ENCODE assay signal across 1 cellular context in the genomic region with DNA sequence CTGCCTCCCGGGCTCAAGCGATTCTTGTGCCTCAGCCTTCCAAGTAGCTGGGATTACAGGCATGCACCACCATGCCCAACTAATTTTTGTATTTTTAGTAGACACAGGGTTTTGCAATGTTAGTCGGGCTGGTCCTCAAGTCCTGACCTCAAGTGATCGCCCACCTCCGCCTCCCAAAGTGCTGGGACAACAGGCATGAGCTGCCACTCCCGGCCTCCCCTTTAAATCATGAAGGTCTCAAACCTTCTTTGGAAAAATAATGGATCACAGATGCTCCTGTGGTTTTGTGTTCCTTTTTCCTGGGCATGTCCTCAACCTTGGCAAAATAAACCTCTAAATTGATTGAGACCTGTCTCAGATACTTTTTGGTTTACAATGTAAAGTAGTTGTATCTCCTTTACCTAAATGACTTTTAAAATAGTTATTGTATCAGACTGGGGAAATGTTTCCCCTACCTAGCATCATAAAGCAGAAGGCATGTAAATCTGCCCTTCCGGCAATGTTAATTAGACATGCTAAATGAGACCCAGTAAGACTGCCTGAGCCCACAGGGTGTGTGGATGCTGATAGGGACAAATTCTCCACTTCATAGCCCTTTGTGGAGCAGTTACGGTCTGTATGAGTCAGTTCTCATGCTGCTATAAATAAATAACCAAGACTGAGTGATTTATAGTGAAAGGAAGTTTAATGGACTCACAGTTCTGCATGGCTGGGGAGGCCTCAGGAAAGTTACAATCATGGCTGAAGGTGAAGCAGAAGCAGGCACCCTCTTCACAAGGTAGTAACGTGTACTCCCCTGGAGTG.
TF ChIP-seq lines count a peak whose summit lies in the region.

No MANE protein-coding gene starts in this region.

TF ChIP-seq in GM12878, 131 proteins besides CTCF, POLR2A, EP300 and RAD21 (continued from another document and continues in another):
- TF ChIP-seq, protein P1, sequence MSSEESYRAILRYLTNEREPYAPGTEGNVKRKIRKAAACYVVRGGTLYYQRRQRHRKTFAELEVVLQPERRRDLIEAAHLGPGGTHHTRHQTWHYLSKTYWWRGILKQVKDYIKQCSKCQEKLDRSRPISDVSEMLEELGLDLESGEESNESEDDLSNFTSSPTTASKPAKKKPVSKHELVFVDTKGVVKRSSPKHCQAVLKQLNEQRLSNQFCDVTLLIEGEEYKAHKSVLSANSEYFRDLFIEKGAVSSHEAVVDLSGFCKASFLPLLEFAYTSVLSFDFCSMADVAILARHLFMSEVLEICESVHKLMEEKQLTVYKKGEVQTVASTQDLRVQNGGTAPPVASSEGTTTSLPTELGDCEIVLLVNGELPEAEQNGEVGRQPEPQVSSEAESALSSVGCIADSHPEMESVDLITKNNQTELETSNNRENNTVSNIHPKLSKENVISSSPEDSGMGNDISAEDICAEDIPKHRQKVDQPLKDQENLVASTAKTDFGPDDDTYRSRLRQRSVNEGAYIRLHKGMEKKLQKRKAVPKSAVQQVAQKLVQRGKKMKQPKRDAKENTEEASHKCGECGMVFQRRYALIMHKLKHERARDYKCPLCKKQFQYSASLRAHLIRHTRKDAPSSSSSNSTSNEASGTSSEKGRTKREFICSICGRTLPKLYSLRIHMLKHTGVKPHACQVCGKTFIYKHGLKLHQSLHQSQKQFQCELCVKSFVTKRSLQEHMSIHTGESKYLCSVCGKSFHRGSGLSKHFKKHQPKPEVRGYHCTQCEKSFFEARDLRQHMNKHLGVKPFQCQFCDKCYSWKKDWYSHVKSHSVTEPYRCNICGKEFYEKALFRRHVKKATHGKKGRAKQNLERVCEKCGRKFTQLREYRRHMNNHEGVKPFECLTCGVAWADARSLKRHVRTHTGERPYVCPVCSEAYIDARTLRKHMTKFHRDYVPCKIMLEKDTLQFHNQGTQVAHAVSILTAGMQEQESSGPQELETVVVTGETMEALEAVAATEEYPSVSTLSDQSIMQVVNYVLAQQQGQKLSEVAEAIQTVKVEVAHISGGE (CRISPR knock-in tag; IDR thresholded peaks at IDR 0.05), result no peak
- TF ChIP-seq, protein P2, sequence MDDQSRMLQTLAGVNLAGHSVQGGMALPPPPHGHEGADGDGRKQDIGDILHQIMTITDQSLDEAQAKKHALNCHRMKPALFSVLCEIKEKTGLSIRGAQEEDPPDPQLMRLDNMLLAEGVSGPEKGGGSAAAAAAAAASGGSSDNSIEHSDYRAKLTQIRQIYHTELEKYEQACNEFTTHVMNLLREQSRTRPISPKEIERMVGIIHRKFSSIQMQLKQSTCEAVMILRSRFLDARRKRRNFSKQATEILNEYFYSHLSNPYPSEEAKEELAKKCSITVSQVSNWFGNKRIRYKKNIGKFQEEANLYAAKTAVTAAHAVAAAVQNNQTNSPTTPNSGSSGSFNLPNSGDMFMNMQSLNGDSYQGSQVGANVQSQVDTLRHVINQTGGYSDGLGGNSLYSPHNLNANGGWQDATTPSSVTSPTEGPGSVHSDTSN (IDR thresholded peaks at IDR 0.05; ENCODE audit: insufficient replicate concordance, low read depth, low read length), result no peak
- TF ChIP-seq SUPT20H (IDR thresholded peaks at IDR 0.05; ENCODE audit: borderline replicate concordance, control insufficient read depth, low read depth, low read length) (no peak), ZNF622 (IDR thresholded peaks at IDR 0.05) (no peak), SUZ12 (IDR thresholded peaks at IDR 0.05; ENCODE audit: unreplicated experiment) (no peak), CBX5 (IDR thresholded peaks at IDR 0.05; ENCODE audit: low read depth) (no peak), ASH2L (IDR thresholded peaks at IDR 0.05; ENCODE audit: borderline replicate concordance, low read depth) (no peak), RFX5 (IDR thresholded peaks at IDR 0.05; ENCODE audit: low read depth, low read length) (no peak), JUND (IDR thresholded peaks at IDR 0.05; ENCODE audit: low read depth, low read length) (no peak), RCOR1 (conservative IDR thresholded peaks at IDR 0.05; ENCODE audit: low read depth, low read length) (no peak), BACH1 (IDR thresholded peaks at IDR 0.05; ENCODE audit: borderline replicate concordance) (no peak), CEBPB (IDR thresholded peaks at IDR 0.05; ENCODE audit: borderline replicate concordance in 1 of 2, low read depth in 2 of 2, low read length in 2 of 2) (no peak), FOXM1 (IDR thresholded peaks at IDR 0.05; ENCODE audit: low read depth, low read length) (no peak), PAX8 (IDR thresholded peaks at IDR 0.05) (no peak), CHD2 (IDR thresholded peaks at IDR 0.05; ENCODE audit: borderline replicate concordance, low read depth, low read length) (no peak), CBFB (IDR thresholded peaks at IDR 0.05; ENCODE audit: low read depth) (no peak), WRNIP1 (IDR thresholded peaks at IDR 0.05; ENCODE audit: borderline replicate concordance, low read depth, low read length) (no peak), BHLHE40 (IDR thresholded peaks at IDR 0.05; ENCODE audit: borderline replicate concordance in 1 of 2, low read depth in 2 of 2, low read length in 1 of 2) (no peak)
- TF ChIP-seq, protein P3, sequence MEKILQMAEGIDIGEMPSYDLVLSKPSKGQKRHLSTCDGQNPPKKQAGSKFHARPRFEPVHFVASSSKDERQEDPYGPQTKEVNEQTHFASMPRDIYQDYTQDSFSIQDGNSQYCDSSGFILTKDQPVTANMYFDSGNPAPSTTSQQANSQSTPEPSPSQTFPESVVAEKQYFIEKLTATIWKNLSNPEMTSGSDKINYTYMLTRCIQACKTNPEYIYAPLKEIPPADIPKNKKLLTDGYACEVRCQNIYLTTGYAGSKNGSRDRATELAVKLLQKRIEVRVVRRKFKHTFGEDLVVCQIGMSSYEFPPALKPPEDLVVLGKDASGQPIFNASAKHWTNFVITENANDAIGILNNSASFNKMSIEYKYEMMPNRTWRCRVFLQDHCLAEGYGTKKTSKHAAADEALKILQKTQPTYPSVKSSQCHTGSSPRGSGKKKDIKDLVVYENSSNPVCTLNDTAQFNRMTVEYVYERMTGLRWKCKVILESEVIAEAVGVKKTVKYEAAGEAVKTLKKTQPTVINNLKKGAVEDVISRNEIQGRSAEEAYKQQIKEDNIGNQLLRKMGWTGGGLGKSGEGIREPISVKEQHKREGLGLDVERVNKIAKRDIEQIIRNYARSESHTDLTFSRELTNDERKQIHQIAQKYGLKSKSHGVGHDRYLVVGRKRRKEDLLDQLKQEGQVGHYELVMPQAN (conservative IDR thresholded peaks at IDR 0.05), result no peak
- TF ChIP-seq, protein P4, sequence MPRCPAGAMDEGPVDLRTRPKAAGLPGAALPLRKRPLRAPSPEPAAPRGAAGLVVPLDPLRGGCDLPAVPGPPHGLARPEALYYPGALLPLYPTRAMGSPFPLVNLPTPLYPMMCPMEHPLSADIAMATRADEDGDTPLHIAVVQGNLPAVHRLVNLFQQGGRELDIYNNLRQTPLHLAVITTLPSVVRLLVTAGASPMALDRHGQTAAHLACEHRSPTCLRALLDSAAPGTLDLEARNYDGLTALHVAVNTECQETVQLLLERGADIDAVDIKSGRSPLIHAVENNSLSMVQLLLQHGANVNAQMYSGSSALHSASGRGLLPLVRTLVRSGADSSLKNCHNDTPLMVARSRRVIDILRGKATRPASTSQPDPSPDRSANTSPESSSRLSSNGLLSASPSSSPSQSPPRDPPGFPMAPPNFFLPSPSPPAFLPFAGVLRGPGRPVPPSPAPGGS (IDR thresholded peaks at IDR 0.05; ENCODE audit: borderline replicate concordance, insufficient read depth, low read depth, low read length, poor library complexity, severe bottlenecking), result no peak
- TF ChIP-seq, protein P5, sequence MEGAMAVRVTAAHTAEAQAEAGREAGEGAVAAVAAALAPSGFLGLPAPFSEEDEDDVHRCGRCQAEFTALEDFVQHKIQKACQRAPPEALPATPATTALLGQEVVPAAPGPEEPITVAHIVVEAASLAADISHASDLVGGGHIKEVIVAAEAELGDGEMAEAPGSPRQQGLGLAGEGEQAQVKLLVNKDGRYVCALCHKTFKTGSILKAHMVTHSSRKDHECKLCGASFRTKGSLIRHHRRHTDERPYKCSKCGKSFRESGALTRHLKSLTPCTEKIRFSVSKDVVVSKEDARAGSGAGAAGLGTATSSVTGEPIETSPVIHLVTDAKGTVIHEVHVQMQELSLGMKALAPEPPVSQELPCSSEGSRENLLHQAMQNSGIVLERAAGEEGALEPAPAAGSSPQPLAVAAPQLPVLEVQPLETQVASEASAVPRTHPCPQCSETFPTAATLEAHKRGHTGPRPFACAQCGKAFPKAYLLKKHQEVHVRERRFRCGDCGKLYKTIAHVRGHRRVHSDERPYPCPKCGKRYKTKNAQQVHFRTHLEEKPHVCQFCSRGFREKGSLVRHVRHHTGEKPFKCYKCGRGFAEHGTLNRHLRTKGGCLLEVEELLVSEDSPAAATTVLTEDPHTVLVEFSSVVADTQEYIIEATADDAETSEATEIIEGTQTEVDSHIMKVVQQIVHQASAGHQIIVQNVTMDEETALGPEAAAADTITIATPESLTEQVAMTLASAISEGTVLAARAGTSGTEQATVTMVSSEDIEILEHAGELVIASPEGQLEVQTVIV (IDR thresholded peaks at IDR 0.05; ENCODE audit: borderline replicate concordance, partially characterized antibody), result no peak
- TF ChIP-seq, protein P6, sequence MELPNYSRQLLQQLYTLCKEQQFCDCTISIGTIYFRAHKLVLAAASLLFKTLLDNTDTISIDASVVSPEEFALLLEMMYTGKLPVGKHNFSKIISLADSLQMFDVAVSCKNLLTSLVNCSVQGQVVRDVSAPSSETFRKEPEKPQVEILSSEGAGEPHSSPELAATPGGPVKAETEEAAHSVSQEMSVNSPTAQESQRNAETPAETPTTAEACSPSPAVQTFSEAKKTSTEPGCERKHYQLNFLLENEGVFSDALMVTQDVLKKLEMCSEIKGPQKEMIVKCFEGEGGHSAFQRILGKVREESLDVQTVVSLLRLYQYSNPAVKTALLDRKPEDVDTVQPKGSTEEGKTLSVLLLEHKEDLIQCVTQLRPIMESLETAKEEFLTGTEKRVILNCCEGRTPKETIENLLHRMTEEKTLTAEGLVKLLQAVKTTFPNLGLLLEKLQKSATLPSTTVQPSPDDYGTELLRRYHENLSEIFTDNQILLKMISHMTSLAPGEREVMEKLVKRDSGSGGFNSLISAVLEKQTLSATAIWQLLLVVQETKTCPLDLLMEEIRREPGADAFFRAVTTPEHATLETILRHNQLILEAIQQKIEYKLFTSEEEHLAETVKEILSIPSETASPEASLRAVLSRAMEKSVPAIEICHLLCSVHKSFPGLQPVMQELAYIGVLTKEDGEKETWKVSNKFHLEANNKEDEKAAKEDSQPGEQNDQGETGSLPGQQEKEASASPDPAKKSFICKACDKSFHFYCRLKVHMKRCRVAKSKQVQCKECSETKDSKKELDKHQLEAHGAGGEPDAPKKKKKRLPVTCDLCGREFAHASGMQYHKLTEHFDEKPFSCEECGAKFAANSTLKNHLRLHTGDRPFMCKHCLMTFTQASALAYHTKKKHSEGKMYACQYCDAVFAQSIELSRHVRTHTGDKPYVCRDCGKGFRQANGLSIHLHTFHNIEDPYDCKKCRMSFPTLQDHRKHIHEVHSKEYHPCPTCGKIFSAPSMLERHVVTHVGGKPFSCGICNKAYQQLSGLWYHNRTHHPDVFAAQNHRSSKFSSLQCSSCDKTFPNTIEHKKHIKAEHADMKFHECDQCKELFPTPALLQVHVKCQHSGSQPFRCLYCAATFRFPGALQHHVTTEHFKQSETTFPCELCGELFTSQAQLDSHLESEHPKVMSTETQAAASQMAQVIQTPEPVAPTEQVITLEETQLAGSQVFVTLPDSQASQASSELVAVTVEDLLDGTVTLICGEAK (IDR thresholded peaks at IDR 0.05; ENCODE audit: borderline replicate concordance), result no peak
- TF ChIP-seq, protein P7, sequence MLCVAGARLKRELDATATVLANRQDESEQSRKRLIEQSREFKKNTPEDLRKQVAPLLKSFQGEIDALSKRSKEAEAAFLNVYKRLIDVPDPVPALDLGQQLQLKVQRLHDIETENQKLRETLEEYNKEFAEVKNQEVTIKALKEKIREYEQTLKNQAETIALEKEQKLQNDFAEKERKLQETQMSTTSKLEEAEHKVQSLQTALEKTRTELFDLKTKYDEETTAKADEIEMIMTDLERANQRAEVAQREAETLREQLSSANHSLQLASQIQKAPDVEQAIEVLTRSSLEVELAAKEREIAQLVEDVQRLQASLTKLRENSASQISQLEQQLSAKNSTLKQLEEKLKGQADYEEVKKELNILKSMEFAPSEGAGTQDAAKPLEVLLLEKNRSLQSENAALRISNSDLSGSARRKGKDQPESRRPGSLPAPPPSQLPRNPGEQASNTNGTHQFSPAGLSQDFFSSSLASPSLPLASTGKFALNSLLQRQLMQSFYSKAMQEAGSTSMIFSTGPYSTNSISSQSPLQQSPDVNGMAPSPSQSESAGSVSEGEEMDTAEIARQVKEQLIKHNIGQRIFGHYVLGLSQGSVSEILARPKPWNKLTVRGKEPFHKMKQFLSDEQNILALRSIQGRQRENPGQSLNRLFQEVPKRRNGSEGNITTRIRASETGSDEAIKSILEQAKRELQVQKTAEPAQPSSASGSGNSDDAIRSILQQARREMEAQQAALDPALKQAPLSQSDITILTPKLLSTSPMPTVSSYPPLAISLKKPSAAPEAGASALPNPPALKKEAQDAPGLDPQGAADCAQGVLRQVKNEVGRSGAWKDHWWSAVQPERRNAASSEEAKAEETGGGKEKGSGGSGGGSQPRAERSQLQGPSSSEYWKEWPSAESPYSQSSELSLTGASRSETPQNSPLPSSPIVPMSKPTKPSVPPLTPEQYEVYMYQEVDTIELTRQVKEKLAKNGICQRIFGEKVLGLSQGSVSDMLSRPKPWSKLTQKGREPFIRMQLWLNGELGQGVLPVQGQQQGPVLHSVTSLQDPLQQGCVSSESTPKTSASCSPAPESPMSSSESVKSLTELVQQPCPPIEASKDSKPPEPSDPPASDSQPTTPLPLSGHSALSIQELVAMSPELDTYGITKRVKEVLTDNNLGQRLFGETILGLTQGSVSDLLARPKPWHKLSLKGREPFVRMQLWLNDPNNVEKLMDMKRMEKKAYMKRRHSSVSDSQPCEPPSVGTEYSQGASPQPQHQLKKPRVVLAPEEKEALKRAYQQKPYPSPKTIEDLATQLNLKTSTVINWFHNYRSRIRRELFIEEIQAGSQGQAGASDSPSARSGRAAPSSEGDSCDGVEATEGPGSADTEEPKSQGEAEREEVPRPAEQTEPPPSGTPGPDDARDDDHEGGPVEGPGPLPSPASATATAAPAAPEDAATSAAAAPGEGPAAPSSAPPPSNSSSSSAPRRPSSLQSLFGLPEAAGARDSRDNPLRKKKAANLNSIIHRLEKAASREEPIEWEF (IDR thresholded peaks at IDR 0.05; ENCODE audit: insufficient replicate concordance, low read depth, low read length), result no peak
- TF ChIP-seq, protein P8, sequence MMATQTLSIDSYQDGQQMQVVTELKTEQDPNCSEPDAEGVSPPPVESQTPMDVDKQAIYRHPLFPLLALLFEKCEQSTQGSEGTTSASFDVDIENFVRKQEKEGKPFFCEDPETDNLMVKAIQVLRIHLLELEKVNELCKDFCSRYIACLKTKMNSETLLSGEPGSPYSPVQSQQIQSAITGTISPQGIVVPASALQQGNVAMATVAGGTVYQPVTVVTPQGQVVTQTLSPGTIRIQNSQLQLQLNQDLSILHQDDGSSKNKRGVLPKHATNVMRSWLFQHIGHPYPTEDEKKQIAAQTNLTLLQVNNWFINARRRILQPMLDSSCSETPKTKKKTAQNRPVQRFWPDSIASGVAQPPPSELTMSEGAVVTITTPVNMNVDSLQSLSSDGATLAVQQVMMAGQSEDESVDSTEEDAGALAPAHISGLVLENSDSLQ (IDR thresholded peaks at IDR 0.05), result peak; percentile 27; the same call in 1 of the 2 replicates
